Comparison of ENCODE assay signal across 19 cellular contexts in the genomic region with DNA sequence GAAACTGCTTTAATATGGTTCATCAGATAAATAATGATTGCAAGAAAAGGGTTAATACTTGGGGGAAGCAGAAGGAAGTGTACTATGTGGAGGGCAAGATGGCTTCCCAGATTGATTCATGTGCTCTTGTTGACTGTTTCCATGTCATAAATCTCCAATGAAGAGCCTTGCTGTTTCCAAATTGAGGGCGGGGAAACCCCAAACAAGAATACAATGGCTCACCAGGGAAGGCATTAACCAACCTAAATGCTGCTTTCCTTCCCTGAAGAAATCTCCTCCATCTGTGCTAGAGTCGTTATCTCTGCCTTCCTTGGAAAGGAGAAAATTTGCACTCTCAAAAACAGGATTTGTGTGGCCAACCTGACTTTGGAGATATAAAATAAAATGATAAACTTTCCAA. TPM values are rescaled to one million over a fixed set of nuclear protein-coding genes. Genes with fewer than 3 reads are reported as not detected.
DNase-seq lines count a peak whose midpoint lies in the region; ATAC-seq and TF ChIP-seq lines count a peak whose summit lies in the region.
"Had no signal": no experiment of that assay in that cellular context is flagged by ENCODE, and none has a peak within 500 bp of the region (broad histone marks: within the 10 kb centered on the region; RNA-seq: fewer than 3 reads in every experiment).

No MANE protein-coding gene starts in this region.

- peaks cover 10% of the 10 kb centered on the region for H3K36me3 Mint-ChIP-seq in glutamatergic neuron (ENCODE audit: unreplicated experiment)
- H3K36me3 Mint-ChIP-seq: CD4-positive, alpha-beta memory T cell had no signal

- peaks cover 43% of the 10 kb centered on the region; the same call in 1 of the 2 replicates for H3K9me3 ChIP-seq in NT2/D1 (ENCODE audit: insufficient read depth, low read length)
- H3K9me3 ChIP-seq: A549 had no signal

- DNase-seq in NCI-H748 (lab: John Stamatoyannopoulos, UW; ENCODE audit: unreplicated experiment) (peak; percentile 58), NCI-H748 treated with DMSO at 0.1 percent for 48 hours (lab: John Stamatoyannopoulos, UW) (no peak), NT2/D1 (ENCODE audit: low read depth, low spot score) (peak; percentile 57), iPS-NIHi7 (ENCODE audit: extremely low spot score) (peak; percentile 13), iPS-NIHi11 (ENCODE audit: low spot score) (no peak), glutamatergic neuron (no peak)
- DNase-seq: 8988T; C1 segment of cervical spinal cord; Calu3; CD4-positive, alpha-beta memory T cell; COR-L47; DMS53; DMS79 treated with DMSO at 0.1 percent for 48 hours; GM23248; H9 had no signal

- peaks cover 3% of the 10 kb centered on the region for H3K27me3 Mint-ChIP-seq in glutamatergic neuron (ENCODE audit: unreplicated experiment)

- peaks cover 2% of the 10 kb centered on the region for H3K4me1 Mint-ChIP-seq in glutamatergic neuron (ENCODE audit: low read depth, unreplicated experiment)
- H3K4me1 Mint-ChIP-seq: CD4-positive, alpha-beta memory T cell had no signal

- H3K9ac ChIP-seq in NT2/D1 (ENCODE audit: insufficient read length, low read depth), result no peak overlapping the region
- H3K9ac ChIP-seq: GM23248 had no signal

- H3K9me3 Mint-ChIP-seq in glutamatergic neuron (ENCODE audit: unreplicated experiment), result no peaks in the 10 kb centered on the region

- no peak overlapping the region for H3K27ac Mint-ChIP-seq in glutamatergic neuron (ENCODE audit: unreplicated experiment)
- H3K27ac Mint-ChIP-seq: CD4-positive, alpha-beta memory T cell; H9 had no signal

- H3K4me3 ChIP-seq in NT2/D1 (ENCODE audit: insufficient read length, low read depth), result no peak overlapping the region
- H3K4me3 ChIP-seq: A549, GM23248 had no signal

- H3K4me1 ChIP-seq in NT2/D1 (ENCODE audit: insufficient read depth, insufficient read length), result peaks cover 11% of the 10 kb centered on the region
- H3K4me1 ChIP-seq: A549 had no signal

- H3K27me3 ChIP-seq in NT2/D1 (ENCODE audit: insufficient read depth, insufficient read length), result no peaks in the 10 kb centered on the region

- no peaks in the 10 kb centered on the region for H3K36me3 ChIP-seq in NT2/D1 (ENCODE audit: insufficient read depth, insufficient read length, low read length)

- H3K4me3 Mint-ChIP-seq in glutamatergic neuron (ENCODE audit: unreplicated experiment), result no peak overlapping the region
- H3K4me3 Mint-ChIP-seq: CD4-positive, alpha-beta memory T cell; H9 had no signal

- no peak for TF ChIP-seq CTCF in glutamatergic neuron (IDR thresholded peaks at IDR 0.05; ENCODE audit: partially characterized antibody, unreplicated experiment)

- ATAC-seq in GM21367 (IDR thresholded peaks at IDR 0.05; ENCODE audit: unreplicated experiment), result no peak
- ATAC-seq: A549, HCT116 had no signal

RNA-seq across cellular contexts. Expression of a gene that starts 28.0 kb away (rescaled TPM):
- total RNA-seq in glutamatergic neuron (ENCODE audit: unreplicated experiment), result 81.1 TPM
- total RNA-seq: Calu3; CD4-positive, alpha-beta memory T cell; H4 had no signal

Comparison
In these comparisons a context has a peak if more than half of its experiments do, and no peak if none do; other contexts are left out.
1. DNase-seq: peak in NCI-H748 (single experiment), NT2/D1 (single experiment) and iPS-NIHi7 (single experiment); none in NCI-H748 treated with DMSO at 0.1 percent for 48 hours (single experiment), iPS-NIHi11 (single experiment) and glutamatergic neuron (single experiment).